22 cellular contexts compared by ENCODE assay signal in genomic region chr11:17648528-17648927, GRCh38.
"Had no signal": no experiment of that assay in that cellular context is flagged by ENCODE, and none has a peak within 500 bp of the region (broad histone marks: within the 10 kb centered on the region; RNA-seq: fewer than 3 reads in every experiment).

No MANE protein-coding gene starts in this region.

- H3K9me3 ChIP-seq: pancreas, tibial artery had no signal

- H3K36me3 ChIP-seq: pancreas, tibial artery had no signal

- FAIRE-seq: astrocyte, colon, endothelial cell of umbilical vein, pancreas had no signal

- H3K4me3 ChIP-seq: pancreas, skin epidermis, tibial artery had no signal

- H3K4me1 ChIP-seq: pancreas, tibial artery had no signal

- DNase-seq: activated CD4-positive, alpha-beta T cell treated with anti-CD3 and anti-CD28 coated beads, Interleukin-2, amount 50 U/mL, for 48 hours; activated CD8-positive, alpha-beta memory T cell treated with anti-CD3 and anti-CD28 coated beads, Interleukin-2, amount 50 U/mL, for 48 hours; activated naive CD4-positive, alpha-beta T cell treated with Interleukin-2 at 50 U/mL for 16 hours; activated naive CD8-positive, alpha-beta T cell treated with anti-CD3 and anti-CD28 coated beads for 36 hours; activated T-cell treated with anti-CD3 and anti-CD28 coated beads, Interleukin-2, amount 50 U/mL, for 4 hours; central memory CD4-positive, alpha-beta T cell; effector memory CD8-positive, alpha-beta T cell; foreskin melanocyte; glutamatergic neuron; hypothalamus; left ventricle myocardium superior; mammary epithelial cell; nephron progenitor cell; pancreas; right cardiac atrium; stimulated activated CD4-positive, alpha-beta T cell treated with anti-CD3 and anti-CD28 coated beads, Interleukin-1b, Interleukin-23, amount 100 ng/mL, for 48 hours; substantia nigra; tibial artery had no signal

- H3K27ac ChIP-seq: pancreas, skin epidermis, tibial artery had no signal

- H3K27me3 ChIP-seq: pancreas had no signal
